ENCODE assay signal across 12 cellular contexts in the genomic region with DNA sequence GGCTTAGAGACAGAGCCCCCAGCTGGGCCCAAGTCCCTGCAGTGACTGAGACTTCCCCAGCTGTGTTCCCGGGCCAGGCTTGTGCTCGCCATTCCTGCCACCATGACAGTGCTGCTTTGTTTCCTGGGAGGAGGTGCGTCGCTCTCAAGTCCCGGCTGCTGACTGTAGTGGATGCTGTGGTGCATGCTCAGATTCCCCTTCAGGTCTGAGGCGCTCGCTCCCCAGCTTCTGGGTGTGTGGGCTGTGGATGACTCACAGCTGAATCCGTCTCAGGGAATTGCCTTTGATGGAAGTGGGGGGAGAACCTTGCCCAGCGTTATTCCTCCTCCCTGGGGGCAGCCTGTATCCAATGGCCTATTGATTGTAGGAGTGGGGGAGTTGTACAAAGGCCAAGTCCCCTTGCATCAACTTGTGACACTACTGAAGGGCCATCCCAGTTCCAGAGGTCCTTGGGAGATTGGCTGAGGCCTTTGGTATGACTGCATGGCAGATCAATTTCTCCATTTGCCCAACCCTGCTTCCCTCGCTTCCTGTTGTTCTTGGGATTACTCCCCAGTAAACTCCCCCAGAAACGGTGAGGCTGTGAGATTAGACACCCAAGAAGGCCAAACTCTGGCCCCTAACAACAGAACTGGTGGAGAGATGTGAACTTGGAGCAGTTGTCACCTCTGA. TPM values are rescaled to one million over a fixed set of nuclear protein-coding genes. Genes with fewer than 3 reads are reported as not detected.
A peak's percentile ranks its signal among the peaks of the same experiment; 100 is the strongest.
DNase-seq lines count a peak whose midpoint lies in the region; ATAC-seq and TF ChIP-seq lines count a peak whose summit lies in the region.
"Had no signal": no experiment of that assay in that cellular context is flagged by ENCODE, and none has a peak within 500 bp of the region (broad histone marks: within the 10 kb centered on the region; RNA-seq: fewer than 3 reads in every experiment).

No MANE protein-coding gene starts in this region.

- H3K4me2 ChIP-seq in smooth muscle cell: peak overlapping the region; percentile 55

- H3K9ac ChIP-seq in smooth muscle cell (ENCODE audit: low read depth): no peak overlapping the region

- no peaks in the 10 kb centered on the region for H3K9me3 ChIP-seq in smooth muscle cell (replicated peaks; ENCODE audit: low read depth)
- H3K9me3 ChIP-seq in right atrium auricular region: no peaks in the 10 kb centered on the region
- H3K9me3 ChIP-seq: esophagus squamous epithelium, mucosa of descending colon had no signal

- no peak for TF ChIP-seq CTCF in smooth muscle cell (IDR thresholded peaks at IDR 0.05; ENCODE audit: borderline replicate concordance, insufficient read depth, poor library complexity, severe bottlenecking)
- TF ChIP-seq CTCF in right atrium auricular region (IDR thresholded peaks at IDR 0.05): no peak

- H3K79me2 ChIP-seq in smooth muscle cell (ENCODE audit: low read depth): no peaks in the 10 kb centered on the region

- H3K27ac ChIP-seq in smooth muscle cell (ENCODE audit: low read depth) (no peak overlapping the region), right atrium auricular region (no peak overlapping the region)

- no peak overlapping the region for H2AFZ ChIP-seq in smooth muscle cell (ENCODE audit: low read depth)

- H3K36me3 Mint-ChIP-seq in activated T-helper 17 cell treated with anti-CD3 and anti-CD28 coated beads, Interleukin-2, amount 50 U/mL, for 72 hours (ENCODE audit: low read depth): no peaks in the 10 kb centered on the region
- H3K36me3 Mint-ChIP-seq in activated naive CD8-positive, alpha-beta T cell treated with anti-CD3 and anti-CD28 coated beads for 36 hours: no peaks in the 10 kb centered on the region

- peak; percentile 46 for ATAC-seq in activated T-helper 17 cell treated with anti-CD3 and anti-CD28 coated beads, Interleukin-2, amount 50 U/mL, for 72 hours (replicated peaks)
- no peak for ATAC-seq in GM19452 (IDR thresholded peaks at IDR 0.05; ENCODE audit: unreplicated experiment)
- ATAC-seq: activated CD8-positive, alpha-beta T cell treated with anti-CD3 and anti-CD28 coated beads, Interleukin-2, amount 10 ng/mL, durations not matched to agents 7 days and 5 days; mucosa of descending colon had no signal

- H3K27ac Mint-ChIP-seq in activated T-helper 17 cell treated with anti-CD3 and anti-CD28 coated beads, Interleukin-2, amount 50 U/mL, for 72 hours: no peak overlapping the region
- H3K27ac Mint-ChIP-seq in activated naive CD8-positive, alpha-beta T cell treated with anti-CD3 and anti-CD28 coated beads for 36 hours: no peak overlapping the region
- H3K27ac Mint-ChIP-seq: activated CD8-positive, alpha-beta T cell treated with anti-CD3 and anti-CD28 coated beads, Interleukin-2, amount 10 ng/mL, durations not matched to agents 7 days and 5 days had no signal

- DNase-seq in HS-27A (ENCODE audit: low read depth): peak; percentile 80
- DNase-seq in hepatic stellate cell (ENCODE audit: low spot score): peak; percentile 82
- DNase-seq in smooth muscle cell (lab: John Stamatoyannopoulos, UW; ENCODE audit: unreplicated experiment): no peak
- DNase-seq in NCI-H1092 (lab: John Stamatoyannopoulos, UW): no peak
- DNase-seq in activated naive CD8-positive, alpha-beta T cell treated with anti-CD3 and anti-CD28 coated beads for 36 hours: no peak
- no peak for DNase-seq in right atrium auricular region (ENCODE audit: low spot score)
- DNase-seq: activated CD8-positive, alpha-beta T cell treated with anti-CD3 and anti-CD28 coated beads, Interleukin-2, amount 10 ng/mL, durations not matched to agents 7 days and 5 days; esophagus squamous epithelium; mucosa of descending colon; NCI-H510A had no signal

- no peaks in the 10 kb centered on the region for H3K9me3 Mint-ChIP-seq in activated T-helper 17 cell treated with anti-CD3 and anti-CD28 coated beads, Interleukin-2, amount 50 U/mL, for 72 hours
- H3K9me3 Mint-ChIP-seq in activated naive CD8-positive, alpha-beta T cell treated with anti-CD3 and anti-CD28 coated beads for 36 hours: no peaks in the 10 kb centered on the region

- H3K27me3 ChIP-seq in smooth muscle cell (ENCODE audit: low read depth): peaks cover 3% of the 10 kb centered on the region
- peaks cover 0 to 5% of the 10 kb centered on the region in 2 donors for H3K27me3 ChIP-seq in right atrium auricular region

- H3K27me3 Mint-ChIP-seq in activated T-helper 17 cell treated with anti-CD3 and anti-CD28 coated beads, Interleukin-2, amount 50 U/mL, for 72 hours: peaks cover 12% of the 10 kb centered on the region
- peaks cover 30% of the 10 kb centered on the region for H3K27me3 Mint-ChIP-seq in activated naive CD8-positive, alpha-beta T cell treated with anti-CD3 and anti-CD28 coated beads for 36 hours

- H3K36me3 ChIP-seq in smooth muscle cell (ENCODE audit: low read depth) (no peaks in the 10 kb centered on the region), right atrium auricular region (no peaks in the 10 kb centered on the region)
- H3K36me3 ChIP-seq: esophagus squamous epithelium had no signal

- no peaks in the 10 kb centered on the region for H3F3A ChIP-seq in smooth muscle cell (ENCODE audit: low read depth)

- H3K4me3 ChIP-seq in smooth muscle cell: no peak overlapping the region
- H3K4me3 ChIP-seq in right atrium auricular region: no peak overlapping the region
- H3K4me3 ChIP-seq: esophagus squamous epithelium, mucosa of descending colon had no signal

- WGBS in smooth muscle cell (ENCODE audit: low lambda C conversion rate): 22% methylated on average over 11 of the region's 11 CpGs

- H3K4me3 Mint-ChIP-seq in activated T-helper 17 cell treated with anti-CD3 and anti-CD28 coated beads, Interleukin-2, amount 50 U/mL, for 72 hours: no peak overlapping the region
- H3K4me3 Mint-ChIP-seq in activated naive CD8-positive, alpha-beta T cell treated with anti-CD3 and anti-CD28 coated beads for 36 hours: no peak overlapping the region
- H3K4me3 Mint-ChIP-seq: activated CD8-positive, alpha-beta T cell treated with anti-CD3 and anti-CD28 coated beads, Interleukin-2, amount 10 ng/mL, durations not matched to agents 7 days and 5 days had no signal

- H4K20me1 ChIP-seq in smooth muscle cell (ENCODE audit: low read depth): no peaks in the 10 kb centered on the region

- peaks cover 11% of the 10 kb centered on the region for H3K4me1 ChIP-seq in smooth muscle cell (ENCODE audit: low read depth)
- no peaks in the 10 kb centered on the region for H3K4me1 ChIP-seq in right atrium auricular region

- peaks cover 6% of the 10 kb centered on the region for H3K4me1 Mint-ChIP-seq in activated T-helper 17 cell treated with anti-CD3 and anti-CD28 coated beads, Interleukin-2, amount 50 U/mL, for 72 hours
- peaks cover 4% of the 10 kb centered on the region for H3K4me1 Mint-ChIP-seq in activated naive CD8-positive, alpha-beta T cell treated with anti-CD3 and anti-CD28 coated beads for 36 hours

RNA-seq across cellular contexts. Expression of gene POU3F1, which starts 17.8 kb away (rescaled TPM):
- under 1 TPM; 0.11 TPM for total RNA-seq in activated T-helper 17 cell treated with anti-CD3 and anti-CD28 coated beads, Interleukin-2, amount 50 U/mL, for 72 hours
- total RNA-seq in smooth muscle cell (not detected in 2 replicates), right atrium auricular region (not detected)
- polyA plus RNA-seq in smooth muscle cell: 0.55 and 1.4 TPM in 2 replicates
- total RNA-seq in activated naive CD8-positive, alpha-beta T cell treated with anti-CD3 and anti-CD28 coated beads for 36 hours: under 1 TPM in 1 of 2 experiments, not detected in 1; 0.10 TPM
- total RNA-seq: activated CD8-positive, alpha-beta T cell treated with anti-CD3 and anti-CD28 coated beads, Interleukin-2, amount 10 ng/mL, durations not matched to agents 7 days and 5 days; mucosa of descending colon had no signal

RNA-seq across cellular contexts. Expression of gene UTP11, which starts 51.8 kb away (rescaled TPM):
- total RNA-seq in activated T-helper 17 cell treated with anti-CD3 and anti-CD28 coated beads, Interleukin-2, amount 50 U/mL, for 72 hours: 10 to 100 TPM; 41.1 to 60.8 TPM
- total RNA-seq in smooth muscle cell (72.4 and 73.5 TPM in 2 replicates), right atrium auricular region (10 to 100 TPM; 29.2 to 53.7 TPM)
- 43.7 and 44.4 TPM in 2 replicates for polyA plus RNA-seq in smooth muscle cell
- 10 to 100 TPM; 83.5 to 89.2 TPM for total RNA-seq in activated naive CD8-positive, alpha-beta T cell treated with anti-CD3 and anti-CD28 coated beads for 36 hours

RNA-seq across cellular contexts. Expression of gene FHL3, which starts 59.1 kb away (rescaled TPM):
- 10 to 100 TPM in 1 of 2 donors, 1 to 10 TPM in 1; 8.6 to 15.5 TPM for total RNA-seq in activated T-helper 17 cell treated with anti-CD3 and anti-CD28 coated beads, Interleukin-2, amount 50 U/mL, for 72 hours
- total RNA-seq in smooth muscle cell: 29.5 and 32.0 TPM in 2 replicates
- polyA plus RNA-seq in smooth muscle cell: 67.1 and 70.2 TPM in 2 replicates
- total RNA-seq in activated naive CD8-positive, alpha-beta T cell treated with anti-CD3 and anti-CD28 coated beads for 36 hours: 10 to 100 TPM; 26.5 to 27.7 TPM
- total RNA-seq in right atrium auricular region: 10 to 100 TPM in 1 of 2 donors, 1 to 10 TPM in 1; 8.0 to 16.0 TPM

Comparison
In these comparisons a context has a peak if more than half of its experiments do, and no peak if none do; other contexts are left out.
1. DNase-seq: peak in HS-27A (single experiment) and hepatic stellate cell (single experiment); none in smooth muscle cell (single experiment), NCI-H1092 (single experiment), activated naive CD8-positive, alpha-beta T cell treated with anti-CD3 and anti-CD28 coated beads for 36 hours (single experiment) and right atrium auricular region (single experiment).